24 cellular contexts compared by ENCODE assay signal in genomic region chr2:219707496-219708285, GRCh38.
A peak's percentile ranks its signal among the peaks of the same experiment; 100 is the strongest.
DNase-seq lines count a peak whose midpoint lies in the region; ATAC-seq and TF ChIP-seq lines count a peak whose summit lies in the region.
"Had no signal": no experiment of that assay in that cellular context is flagged by ENCODE, and none has a peak within 500 bp of the region (broad histone marks: within the 10 kb centered on the region; RNA-seq: fewer than 3 reads in every experiment).

No MANE protein-coding gene starts in this region.

- TSS peak; percentile 21 for BruUV-seq in HCT116 (replicated peaks; lab: Mats Ljungman, UMichigan)

- ATAC-seq in HCT116, result no peak

- H3K9me2 ChIP-seq in HCT116 (ENCODE audit: insufficient read depth), result no peaks in the 10 kb centered on the region

- H3K9me3 ChIP-seq in HCT116 (ENCODE audit: control insufficient read depth in 1 of 2, insufficient read depth in 1 of 2, low read depth in 1 of 2, low read length in 2 of 2), result 0 out of 4 replicates have a peak, but pooled peaks cover 0 to 3% of the 10 kb centered on the region in 2 experiments
- H3K9me3 ChIP-seq: sigmoid colon had no signal

- H2AFZ ChIP-seq in HCT116 (ENCODE audit: low read depth, low read length, poor library complexity, severe bottlenecking), result no peak overlapping the region

- H3K4me2 ChIP-seq in HCT116 (ENCODE audit: low read length), result peak overlapping the region; percentile 65

- TF ChIP-seq POLR2A in HCT116 (IDR thresholded peaks at IDR 0.05; ENCODE audit: borderline replicate concordance, extremely low read depth, insufficient read depth, insufficient read length), result no peak

- TF ChIP-seq RAD21 in HCT116 (IDR thresholded peaks at IDR 0.05; ENCODE audit: low read depth), result no peak

- TF ChIP-seq CTCF in HCT116 (IDR thresholded peaks at IDR 0.05 in 2 of 3, conservative IDR thresholded peaks at IDR 0.05 in 1 of 3; ENCODE audit: borderline replicate concordance in 1 of 3, insufficient read depth in 1 of 3, low read depth in 2 of 3, low read length in 2 of 3), result no peak
- no peak for TF ChIP-seq CTCF in fibroblast of villous mesenchyme (IDR thresholded peaks at IDR 0.05; ENCODE audit: insufficient read depth, low read depth, low read length)

- peaks cover 8 to 45% of the 10 kb centered on the region in 2 experiments; a peak in 3 of 4 replicates for H3K36me3 ChIP-seq in HCT116 (ENCODE audit: control insufficient read depth in 1 of 2, insufficient read depth in 2 of 2, low read length in 2 of 2)
- H3K36me3 ChIP-seq: BLaER1 treated with 17β-estradiol and CSF1 and Interleukin-3, amounts not matched to agents 10 nM and 100 nM; sigmoid colon; WERI-Rb-1 had no signal

- no peaks in the 10 kb centered on the region for H4K20me1 ChIP-seq in HCT116 (ENCODE audit: insufficient read depth)
- H4K20me1 ChIP-seq: BLaER1 treated with 17β-estradiol and CSF1 and Interleukin-3, amounts not matched to agents 10 nM and 100 nM had no signal

- peak overlapping the region; percentile 60 for H3K9ac ChIP-seq in HCT116 (ENCODE audit: low read length)
- H3K9ac ChIP-seq: BLaER1 treated with 17β-estradiol and CSF1 and Interleukin-3, amounts not matched to agents 10 nM and 100 nM had no signal

- peaks cover 97% of the 10 kb centered on the region for H3K79me2 ChIP-seq in HCT116 (ENCODE audit: insufficient read depth, low read length)

- H3K27me3 ChIP-seq in HCT116 (ENCODE audit: insufficient read depth, low read length), result no peaks in the 10 kb centered on the region
- H3K27me3 ChIP-seq: BLaER1 treated with 17β-estradiol and CSF1 and Interleukin-3, amounts not matched to agents 10 nM and 100 nM; sigmoid colon had no signal

- peak overlapping the region; percentile 98 for H3K27ac ChIP-seq in HCT116 (ENCODE audit: low read depth, low read length)
- H3K27ac ChIP-seq: BLaER1 treated with 17β-estradiol and CSF1 and Interleukin-3, amounts not matched to agents 10 nM and 100 nM; dorsolateral prefrontal cortex; sigmoid colon; WERI-Rb-1 had no signal

- H3K4me3 ChIP-seq in HCT116 (replicated peaks in 1 of 2; ENCODE audit: low read depth in 1 of 2, low read length in 2 of 2) (no peak overlapping the region), fibroblast of villous mesenchyme (ENCODE audit: low read depth, low read length) (no peak overlapping the region)
- H3K4me3 ChIP-seq: BLaER1 treated with 17β-estradiol and CSF1 and Interleukin-3, amounts not matched to agents 10 nM and 100 nM; dorsolateral prefrontal cortex; sigmoid colon had no signal

- intact Hi-C loops in HCT116 (cut with micrococcal nuclease), result no loop called here

- DNase-seq in A172 (ENCODE audit: low spot score) (peak; percentile 67), HCT116 (ENCODE audit: low read depth, low spot score) (no peak), NOMO-1 treated with dmso at 0.1 percent for 144 hours (lab: John Stamatoyannopoulos, UW; ENCODE audit: unreplicated experiment) (peak; percentile 56), fibroblast of villous mesenchyme (ENCODE audit: low read depth) (peak; percentile 84), germinal center (ENCODE audit: low spot score) (no peak), hepatic stellate cell (ENCODE audit: low spot score) (no peak), SHP77 (lab: John Stamatoyannopoulos, UW) (no peak)
- no peak for DNase-seq in activated naive CD4-positive, alpha-beta T cell treated with Interleukin-2 at 50 U/mL for 16 hours
- DNase-seq: activated CD4-positive, alpha-beta T cell treated with anti-CD3 and anti-CD28 coated beads, Interleukin-2, amount 50 U/mL, for 48 hours; activated naive CD4-positive, alpha-beta T cell; activated T-cell treated with anti-CD3 and anti-CD28 coated beads for 4 hours; anterior cingulate cortex; dorsolateral prefrontal cortex; foreskin melanocyte; GF-D8; Kasumi-1; left cardiac atrium; NCI-H1417 treated with DMSO at 0.1 percent for 48 hours; NCI-H2107; NCI-H526 treated with DMSO at 0.1 percent for 48 hours; OCI-M1; sigmoid colon; WERI-Rb-1 had no signal

- POLR2A ChIA-PET in HCT116 (lab: Charles Lee), result no interaction called here

- CTCF ChIA-PET in HCT116 (lab: Charles Lee), result no interaction called here

- RAD21 ChIA-PET in HCT116 (lab: Charles Lee; ENCODE audit: low non-redundant PET in 1 of 2, low total read pairs in 2 of 2, uncharacterized antibody in 2 of 2, unreplicated experiment in 2 of 2), result no interaction called here

- H3K4me1 ChIP-seq in HCT116 (ENCODE audit: control insufficient read depth in 1 of 2, insufficient read depth in 2 of 2, low read length in 2 of 2), result peaks cover 67 to 89% of the 10 kb centered on the region in 2 experiments

TF ChIP-seq in HCT116, 20 proteins besides CTCF, POLR2A, EP300 and RAD21:
- no peak for TF ChIP-seq TCF7L2 (IDR thresholded peaks at IDR 0.05; ENCODE audit: borderline replicate concordance, extremely low read depth, insufficient read depth, insufficient read length)
- TF ChIP-seq ELF1 (IDR thresholded peaks at IDR 0.05; ENCODE audit: borderline replicate concordance, low read depth), result no peak
- TF ChIP-seq ZFX (IDR thresholded peaks at IDR 0.05), result no peak
- no peak for TF ChIP-seq EZH2 (IDR thresholded peaks at IDR 0.05)
- no peak for TF ChIP-seq MAX (IDR thresholded peaks at IDR 0.05)
- TF ChIP-seq EZH2phosphoT487 (IDR thresholded peaks at IDR 0.05; ENCODE audit: borderline replicate concordance), result no peak
- no peak for TF ChIP-seq JUND (IDR thresholded peaks at IDR 0.05)
- no peak for TF ChIP-seq REST (IDR thresholded peaks at IDR 0.05; ENCODE audit: low read depth)
- TF ChIP-seq SIN3A (IDR thresholded peaks at IDR 0.05; ENCODE audit: low read depth), result no peak
- TF ChIP-seq FOSL1 (IDR thresholded peaks at IDR 0.05; ENCODE audit: low read depth), result no peak
- no peak for TF ChIP-seq ATF3 (IDR thresholded peaks at IDR 0.05)
- no peak for TF ChIP-seq ZBTB33 (IDR thresholded peaks at IDR 0.05; ENCODE audit: extremely low read depth, insufficient replicate concordance, low read length)
- TF ChIP-seq YY1 (IDR thresholded peaks at IDR 0.05; ENCODE audit: extremely low read depth, insufficient replicate concordance, low read depth, low read length), result no peak
- TF ChIP-seq CBX3 (IDR thresholded peaks at IDR 0.05; ENCODE audit: low read depth), result no peak
- no peak for TF ChIP-seq POLR2AphosphoS5 (IDR thresholded peaks at IDR 0.05; ENCODE audit: low read depth, low read length)

Comparison
In these comparisons a context has a peak if more than half of its experiments do, and no peak if none do; other contexts are left out.
1. DNase-seq: peak in A172 (single experiment), NOMO-1 treated with dmso at 0.1 percent for 144 hours (single experiment) and fibroblast of villous mesenchyme (single experiment); none in HCT116 (single experiment), activated naive CD4-positive, alpha-beta T cell treated with Interleukin-2 at 50 U/mL for 16 hours (single experiment), germinal center (single experiment), hepatic stellate cell (single experiment) and SHP77 (0 of 2).